ENCODE assay signal across 8 cellular contexts in genomic region chr4:107824367-107825071, GRCh38. TPM values are rescaled to one million over a fixed set of nuclear protein-coding genes. Genes with fewer than 3 reads are reported as not detected.
A peak's percentile ranks its signal among the peaks of the same experiment; 100 is the strongest.
DNase-seq lines count a peak whose midpoint lies in the region; ATAC-seq and TF ChIP-seq lines count a peak whose summit lies in the region.

TSS of gene SGMS2 (plus strand) at chr4:107824932. CDS start at chr4:107895554, 70,622 bp downstream.

- peaks cover 41 to 77% of the 10 kb centered on the region in 2 donors for H3K27me3 Mint-ChIP-seq in CD8-positive, alpha-beta memory T cell

- H3K4me3 ChIP-seq in CD8-positive, alpha-beta memory T cell (ENCODE audit: low read length): no peak within 1 kb of the TSS
- peak within 1 kb of the TSS; percentile 72 for H3K4me3 ChIP-seq in astrocyte of the spinal cord (ENCODE audit: low read depth, low read length)

- ATAC-seq in GM19397 (IDR thresholded peaks at IDR 0.05; ENCODE audit: unreplicated experiment) (peak; percentile 75), HG03521 (IDR thresholded peaks at IDR 0.05; ENCODE audit: unreplicated experiment) (peak; percentile 54)

- H3K27ac Mint-ChIP-seq in CD8-positive, alpha-beta memory T cell: no peak within 1 kb of the TSS

- no peaks in the 10 kb centered on the region for H3K9me3 Mint-ChIP-seq in CD8-positive, alpha-beta memory T cell

- H3K27me3 ChIP-seq in CD8-positive, alpha-beta memory T cell (ENCODE audit: insufficient read depth, low read length, poor library complexity, severe bottlenecking): peaks cover 11% of the 10 kb centered on the region

- H3K4me1 ChIP-seq in CD8-positive, alpha-beta memory T cell (ENCODE audit: insufficient read depth, low read length): no peaks in the 10 kb centered on the region

- in situ Hi-C loops in astrocyte of the spinal cord (cut with HindIII; ENCODE audit: low sequenced_read_pairs): no loop called here

- H3K9me3 ChIP-seq in CD8-positive, alpha-beta memory T cell (ENCODE audit: low read length): no peaks in the 10 kb centered on the region

- H3K27ac ChIP-seq in CD8-positive, alpha-beta memory T cell (ENCODE audit: low read depth, low read length): no peak within 1 kb of the TSS

- H3K36me3 ChIP-seq in CD8-positive, alpha-beta memory T cell (ENCODE audit: insufficient read depth, low read length): no peaks in the 10 kb centered on the region

- peaks cover 8 to 21% (median 15%) of the 10 kb centered on the region in 3 donors for H3K4me1 Mint-ChIP-seq in CD8-positive, alpha-beta memory T cell

- H3K4me3 Mint-ChIP-seq in CD8-positive, alpha-beta memory T cell: peak within 1 kb of the TSS in 6 of 7 donors; percentile 37 to 68 (median 63)

- no peak for TF ChIP-seq CTCF in astrocyte of the spinal cord (IDR thresholded peaks at IDR 0.05; ENCODE audit: low read depth, low read length)

- H3K36me3 Mint-ChIP-seq in CD8-positive, alpha-beta memory T cell: no peaks in the 10 kb centered on the region

- POLR2A ChIA-PET in CD8-positive, alpha-beta memory T cell (lab: Charles Lee): no interaction called here

- CTCF ChIA-PET in CD8-positive, alpha-beta memory T cell (lab: Charles Lee): no interaction called here

- DNase-seq in CD8-positive, alpha-beta memory T cell: no peak
- DNase-seq in SW 1271 (lab: John Stamatoyannopoulos, UW) (peak; percentile 73 to 78), astrocyte of the spinal cord (ENCODE audit: low read depth, low spot score) (peak; percentile 85), hippocampal formation (lab: John Stamatoyannopoulos, UW) (peak; percentile 36 to 37), pulmonary artery endothelial cell (ENCODE audit: low read depth, low spot score) (peak; percentile 75), NCI-H2171 (lab: John Stamatoyannopoulos, UW) (no peak)

RNA-seq across cellular contexts. Expression of gene SGMS2, which starts in this region (rescaled TPM):
- total RNA-seq in CD8-positive, alpha-beta memory T cell: under 1 TPM; 0.35 to 0.61 TPM
- polyA plus RNA-seq in CD8-positive, alpha-beta memory T cell: not detected
- total RNA-seq in pulmonary artery endothelial cell: 78.6 and 121 TPM in 2 replicates

Comparison
In these comparisons a context has a peak if more than half of its experiments do, and no peak if none do; other contexts are left out.
1. RNA of gene SGMS2 (total RNA-seq): 78.6 to 121 TPM in pulmonary artery endothelial cell; 0.35 to 0.61 TPM in CD8-positive, alpha-beta memory T cell; every median in the first group is over 10 times any median in the second.
2. DNase-seq: peak in SW 1271 (2 of 2), astrocyte of the spinal cord (single experiment), hippocampal formation (2 of 2) and pulmonary artery endothelial cell (single experiment); none in CD8-positive, alpha-beta memory T cell (0 of 5) and NCI-H2171 (single experiment).